8 cellular contexts compared by ENCODE assay signal in the genomic region with DNA sequence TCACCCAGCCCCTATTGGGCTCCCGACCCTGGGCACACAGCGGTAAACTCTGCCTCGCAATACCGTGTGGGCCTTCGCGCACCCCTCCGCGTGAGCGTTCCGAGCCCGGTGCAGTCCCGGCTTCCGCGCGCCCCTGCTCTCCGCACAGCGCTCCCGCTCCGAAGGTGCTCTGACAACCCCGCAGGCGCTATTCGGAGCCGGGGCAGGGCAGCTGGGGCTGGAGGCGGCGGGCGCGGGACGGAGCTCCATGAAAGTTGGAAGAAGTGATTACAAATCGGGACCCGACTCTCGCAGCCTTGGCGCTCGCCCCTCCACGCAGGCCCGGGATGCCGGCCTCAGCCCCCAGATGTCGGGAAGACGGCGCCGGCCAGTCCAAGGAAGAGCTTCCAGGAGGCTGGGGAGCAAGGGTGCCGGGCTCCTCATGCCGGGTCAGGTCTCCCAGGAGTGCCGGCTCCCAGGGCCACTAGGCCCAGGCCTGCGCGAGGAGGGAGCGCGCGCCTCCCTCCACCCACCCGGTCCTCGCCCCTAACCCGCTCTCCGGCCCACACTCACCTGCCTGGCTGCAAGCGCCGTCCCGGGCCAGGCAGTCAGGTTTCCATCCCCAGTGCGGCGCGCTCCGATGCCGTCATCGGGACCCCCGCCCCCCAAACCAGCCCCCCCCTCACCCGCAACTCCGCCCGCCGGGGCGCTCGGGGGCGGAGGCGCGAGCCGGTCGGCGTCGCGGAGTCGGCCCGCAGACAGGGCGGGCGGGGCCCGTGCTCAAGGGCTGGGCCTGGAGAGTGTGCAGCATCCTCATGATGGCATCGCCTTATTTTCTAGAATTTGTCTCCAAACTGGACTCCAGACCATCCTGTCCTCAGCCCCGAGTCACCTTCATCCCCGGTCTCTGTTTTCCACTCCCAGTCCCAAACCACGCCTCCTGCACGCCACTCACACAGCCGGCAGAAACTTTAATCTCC.
DNase-seq lines count a peak whose midpoint lies in the region; ATAC-seq and TF ChIP-seq lines count a peak whose summit lies in the region.

TSS of gene KIF7 (minus strand) at position 621 of the 959 bp plus-strand sequence. CDS start 2,537 bp downstream, outside the sequence.

- no peaks in the 10 kb centered on the region for H3K9me3 ChIP-seq in adipocyte (ENCODE audit: control insufficient read depth, low read length)

- H3K36me3 ChIP-seq in adipocyte (ENCODE audit: control insufficient read depth, insufficient read depth, low read length, severe bottlenecking) = peaks cover 14% of the 10 kb centered on the region

- H3K4me3 ChIP-seq in adipocyte (ENCODE audit: low read length) = peak within 1 kb of the TSS; percentile 85
- peak within 1 kb of the TSS; percentile 78 for H3K4me3 ChIP-seq in retinal pigment epithelial cell (ENCODE audit: low read length)

- no peak for ATAC-seq in HG02884 (IDR thresholded peaks at IDR 0.05; ENCODE audit: unreplicated experiment)

- no peaks in the 10 kb centered on the region for H3K27me3 ChIP-seq in adipocyte (replicated peaks; ENCODE audit: control insufficient read depth, insufficient read depth, low read length)

- H3K4me1 ChIP-seq in adipocyte (ENCODE audit: control insufficient read depth, insufficient read depth, low read length) = peaks cover 27% of the 10 kb centered on the region

- peak within 1 kb of the TSS; percentile 97 for H3K9ac ChIP-seq in adipocyte (ENCODE audit: low read length)

- TF ChIP-seq CTCF in retinal pigment epithelial cell (conservative IDR thresholded peaks at IDR 0.05; ENCODE audit: low read depth, low read length) = no peak

- DNase-seq in NCI-H1694 treated with DMSO at 0.1 percent for 48 hours (lab: John Stamatoyannopoulos, UW) (peak; percentile 15), NCI-H1694 (lab: John Stamatoyannopoulos, UW) (no peak), NAMALWA (ENCODE audit: low spot score) (peak; percentile 33), adipocyte (ENCODE audit: low read depth) (peak; percentile 74), hepatic stellate cell (ENCODE audit: low spot score) (peak; percentile 84), retinal pigment epithelial cell (ENCODE audit: low read depth) (no peak), T-helper 9 cell (no peak)

Comparison
In these comparisons a context has a peak if more than half of its experiments do, and no peak if none do; other contexts are left out.
1. DNase-seq: peak in NCI-H1694 treated with DMSO at 0.1 percent for 48 hours (single experiment), NAMALWA (single experiment), adipocyte (single experiment) and hepatic stellate cell (single experiment); none in NCI-H1694 (single experiment), retinal pigment epithelial cell (single experiment) and T-helper 9 cell (single experiment).